ENCODE assay signal across 26 cellular contexts in the genomic region with DNA sequence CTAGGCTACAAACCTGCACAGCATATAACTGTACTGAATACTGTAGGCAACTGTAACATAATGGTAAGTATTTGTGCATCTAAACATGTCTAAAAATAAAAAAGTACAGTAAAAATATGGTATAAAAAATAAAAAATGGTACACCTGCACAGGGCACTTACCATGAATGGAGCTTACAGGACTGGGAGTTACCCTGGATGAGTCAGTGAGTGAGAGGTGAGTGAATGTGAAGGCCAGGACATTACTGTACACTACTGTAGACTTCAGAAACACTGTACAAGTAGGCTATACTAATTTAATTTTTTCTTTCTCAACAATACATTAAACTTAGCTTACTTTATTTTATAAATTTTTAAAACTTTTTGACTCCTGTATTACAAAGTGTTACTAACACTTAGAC.
DNase-seq lines count a peak whose midpoint lies in the region; ATAC-seq, FAIRE-seq and TF ChIP-seq lines count a peak whose summit lies in the region.
"Had no signal": no experiment of that assay in that cellular context is flagged by ENCODE, and none has a peak within 500 bp of the region (broad histone marks: within the 10 kb centered on the region; RNA-seq: fewer than 3 reads in every experiment).

No MANE protein-coding gene starts in this region.

- no peak for FAIRE-seq in H1 (lab: Jason Lieb, UNC)
- peak; percentile 64 for FAIRE-seq in frontal cortex (lab: Jason Lieb, UNC)
- FAIRE-seq: A204.1, D721Med, GM12878, GM19239, H54 had no signal

- no peak overlapping the region for H4K8ac ChIP-seq in H1 (ENCODE audit: extremely low read depth, insufficient read depth, low read length)

- H3K4me3 Mint-ChIP-seq in activated T-cell treated with anti-CD3 and anti-CD28 coated beads, Interleukin-2, amount 50 U/mL, for 72 hours = no peak overlapping the region
- H3K4me3 Mint-ChIP-seq: CD14-positive monocyte; CD4-positive, alpha-beta T cell; CD8-positive, alpha-beta memory T cell; GM23338; HFFc6 had no signal

- H3K4me1 Mint-ChIP-seq in activated T-cell treated with anti-CD3 and anti-CD28 coated beads, Interleukin-2, amount 50 U/mL, for 72 hours (ENCODE audit: low read depth) = no peaks in the 10 kb centered on the region
- H3K4me1 Mint-ChIP-seq: CD14-positive monocyte; CD8-positive, alpha-beta memory T cell had no signal

- TF ChIP-seq RAD21 in H1 (IDR thresholded peaks at IDR 0.05 in 1 of 2, conservative IDR thresholded peaks at IDR 0.05 in 1 of 2; ENCODE audit: low read depth in 2 of 2, low read length in 2 of 2) = no peak

- H3K4ac ChIP-seq in H1 (replicated peaks; ENCODE audit: insufficient read length, low read depth, low read length) = no peak overlapping the region

- H3K27me3 ChIP-seq in H1 (replicated peaks in 1 of 4; ENCODE audit: control insufficient read depth in 3 of 4, extremely low read depth in 1 of 4, insufficient read depth in 3 of 4, low read length in 3 of 4) = no peaks in the 10 kb centered on the region
- H3K27me3 ChIP-seq: BE2C; BLaER1 treated with 17β-estradiol and CSF1 and Interleukin-3, amounts not matched to agents 10 nM and 100 nM had no signal

- no peak for TF ChIP-seq CTCF in H1 (IDR thresholded peaks at IDR 0.05; ENCODE audit: control extremely low read depth in 1 of 3, insufficient read depth in 1 of 3, low read depth in 1 of 3, low read length in 3 of 3)

- H3K56ac ChIP-seq in H1 (replicated peaks; ENCODE audit: insufficient read length, low read depth, low read length) = no peak overlapping the region

- no peak for ATAC-seq in activated T-cell treated with anti-CD3 and anti-CD28 coated beads, Interleukin-2, amount 50 U/mL, for 72 hours (replicated peaks in 1 of 2)
- no peak for ATAC-seq in GM21515 (IDR thresholded peaks at IDR 0.05; ENCODE audit: unreplicated experiment)
- ATAC-seq: GM12878 had no signal

- H3K27ac ChIP-seq in H1 (ENCODE audit: low read depth, low read length) = no peak overlapping the region
- H3K27ac ChIP-seq: 22Rv1; BLaER1 treated with 17β-estradiol and CSF1 and Interleukin-3, amounts not matched to agents 10 nM and 100 nM had no signal

- no peak overlapping the region for H3K9ac ChIP-seq in H1 (replicated peaks in 1 of 4; ENCODE audit: extremely low read depth in 1 of 4, low read depth in 3 of 4, low read length in 3 of 4)
- H3K9ac ChIP-seq: BLaER1 treated with 17β-estradiol and CSF1 and Interleukin-3, amounts not matched to agents 10 nM and 100 nM had no signal

- no peaks in the 10 kb centered on the region for H3K79me2 ChIP-seq in H1 (ENCODE audit: control insufficient read depth in 1 of 2, insufficient read depth in 2 of 2, low read length in 2 of 2)

- no peak overlapping the region for H3K4me3 ChIP-seq in H1 (ENCODE audit: extremely low read depth in 1 of 4, insufficient read depth in 2 of 4, low read depth in 3 of 4, low read length in 4 of 4)
- H3K4me3 ChIP-seq: BLaER1 treated with 17β-estradiol and CSF1 and Interleukin-3, amounts not matched to agents 10 nM and 100 nM; GM12878; GM23338; HAP-1 had no signal

- POLR2A ChIA-PET in H1 (lab: Charles Lee; ENCODE audit: partially characterized antibody) = no interaction called here

- no peaks in the 10 kb centered on the region for H3K36me3 ChIP-seq in H1 (ENCODE audit: control insufficient read depth in 2 of 4, insufficient read depth in 4 of 4, low read length in 3 of 4)
- H3K36me3 ChIP-seq: BE2C; BLaER1 treated with 17β-estradiol and CSF1 and Interleukin-3, amounts not matched to agents 10 nM and 100 nM; HAP-1 had no signal

- H2BK15ac ChIP-seq in H1 (ENCODE audit: low read length) = 0 out of 2 replicates have a peak overlapping the region, but pooled peaks have one; percentile 40

- H3K4me2 ChIP-seq in H1 (ENCODE audit: insufficient read depth in 1 of 2, low read depth in 2 of 2, low read length in 2 of 2) = no peak overlapping the region
- H3K4me2 ChIP-seq: BLaER1 treated with 17β-estradiol and CSF1 and Interleukin-3, amounts not matched to agents 10 nM and 100 nM; GM23338 had no signal

- H2BK20ac ChIP-seq in H1 (ENCODE audit: low read length) = no peak overlapping the region

- H3K27me3 Mint-ChIP-seq in activated T-cell treated with anti-CD3 and anti-CD28 coated beads, Interleukin-2, amount 50 U/mL, for 72 hours (ENCODE audit: low read depth) = peaks cover 9% of the 10 kb centered on the region

- H3K27ac Mint-ChIP-seq in activated T-cell treated with anti-CD3 and anti-CD28 coated beads, Interleukin-2, amount 50 U/mL, for 72 hours = peak overlapping the region; percentile 32
- H3K27ac Mint-ChIP-seq: CD14-positive monocyte; CD4-positive, alpha-beta T cell; CD8-positive, alpha-beta memory T cell; GM23338; HFFc6 had no signal

- no peaks in the 10 kb centered on the region for H3K36me3 Mint-ChIP-seq in activated T-cell treated with anti-CD3 and anti-CD28 coated beads, Interleukin-2, amount 50 U/mL, for 72 hours (ENCODE audit: insufficient read depth in 2 of 2)
- H3K36me3 Mint-ChIP-seq: CD14-positive monocyte; CD8-positive, alpha-beta memory T cell had no signal

- no peak overlapping the region for H2BK12ac ChIP-seq in H1 (ENCODE audit: low read depth, low read length)

- no peak overlapping the region for H3K14ac ChIP-seq in H1 (ENCODE audit: insufficient read length)

- H2AK5ac ChIP-seq in H1 (ENCODE audit: low read depth, low read length) = no peak overlapping the region

- H2BK5ac ChIP-seq in H1 (ENCODE audit: low read depth, low read length) = no peak overlapping the region

- no peak for DNase-seq in activated T-cell treated with anti-CD3 and anti-CD28 coated beads, Interleukin-2, amount 50 U/mL, for 72 hours
- no peak for DNase-seq in activated T-cell treated with anti-CD3 and anti-CD28 coated beads, Interleukin-2, amount 50 U/mL, for 1 hour
- no peak for DNase-seq in H1 (ENCODE audit: low read depth in 1 of 2, low spot score in 2 of 2)
- DNase-seq in frontal cortex (ENCODE audit: low spot score in 2 of 2) = no peak
- no peak for DNase-seq in OCI-M2 (lab: John Stamatoyannopoulos, UW; ENCODE audit: unreplicated experiment)
- DNase-seq: ACHN; AML-193; BE2C; CD4-positive, alpha-beta T cell; CD8-positive, alpha-beta memory T cell; DMS 273 treated with DMSO at 0.1 percent for 48 hours; DMS79; EL; GDM1; HFFc6 had no signal

- no peaks in the 10 kb centered on the region for H3K9me3 ChIP-seq in H1 (ENCODE audit: insufficient read depth in 2 of 2, low read depth in 1 of 2, low read length in 1 of 2)
- H3K9me3 ChIP-seq: BE2C; BLaER1 treated with 17β-estradiol and CSF1 and Interleukin-3, amounts not matched to agents 10 nM and 100 nM; HAP-1 had no signal

- H2BK120ac ChIP-seq in H1 (replicated peaks; ENCODE audit: low read depth, low read length) = no peak overlapping the region

- no peak overlapping the region for H4K91ac ChIP-seq in H1 (replicated peaks; ENCODE audit: insufficient read length, low read length)

- H3K23ac ChIP-seq in H1 (ENCODE audit: insufficient read length) = no peak overlapping the region

- H4K20me1 ChIP-seq in H1 (replicated peaks in 1 of 2; ENCODE audit: control insufficient read depth in 1 of 2, insufficient read depth in 2 of 2, low read length in 2 of 2) = no peaks in the 10 kb centered on the region
- H4K20me1 ChIP-seq: BLaER1 treated with 17β-estradiol and CSF1 and Interleukin-3, amounts not matched to agents 10 nM and 100 nM had no signal

- no peak for TF ChIP-seq POLR2A in H1 (IDR thresholded peaks at IDR 0.05; ENCODE audit: control extremely low read depth in 1 of 2, low read depth in 2 of 2, low read length in 2 of 2)

- CTCF ChIA-PET in H1 (lab: Charles Lee; ENCODE audit: partially characterized antibody) = interaction anchor here (2.3 to 2.8 kb wide), 2 partner anchors 14 to 16 kb away, joined by 6 to 7 read pairs; no protein-coding TSS in a partner anchor

- H3K79me1 ChIP-seq in H1 (ENCODE audit: low read depth, low read length) = no peaks in the 10 kb centered on the region

- no peak for TF ChIP-seq EP300 in H1 (IDR thresholded peaks at IDR 0.05; ENCODE audit: borderline replicate concordance in 1 of 2, low read depth in 2 of 2, low read length in 2 of 2)

- H3K9me3 Mint-ChIP-seq in activated T-cell treated with anti-CD3 and anti-CD28 coated beads, Interleukin-2, amount 50 U/mL, for 72 hours = no peaks in the 10 kb centered on the region
- H3K9me3 Mint-ChIP-seq: CD4-positive, alpha-beta T cell; HFFc6 had no signal

- H3K23me2 ChIP-seq in H1 (ENCODE audit: low read depth, low read length) = no peaks in the 10 kb centered on the region

- peaks cover 0 to 4% (median 2%) of the 10 kb centered on the region in 4 experiments; a peak in 2 of 7 replicates for H3K4me1 ChIP-seq in H1 (replicated peaks in 1 of 4; ENCODE audit: control insufficient read depth in 3 of 4, insufficient read depth in 4 of 4, low read length in 3 of 4)
- H3K4me1 ChIP-seq: BE2C, HAP-1 had no signal

- no peak overlapping the region for H3K18ac ChIP-seq in H1 (ENCODE audit: extremely low read depth, low read length)

- H4K5ac ChIP-seq in H1 (ENCODE audit: insufficient read length, low read depth, low read length) = no peak overlapping the region

- no peak overlapping the region for H2AFZ ChIP-seq in H1 (ENCODE audit: low read length)
- H2AFZ ChIP-seq: GM23338 had no signal

TF ChIP-seq in H1, 55 proteins besides CTCF, POLR2A, EP300 and RAD21 (continues in another document):
- TF ChIP-seq, protein P1, sequence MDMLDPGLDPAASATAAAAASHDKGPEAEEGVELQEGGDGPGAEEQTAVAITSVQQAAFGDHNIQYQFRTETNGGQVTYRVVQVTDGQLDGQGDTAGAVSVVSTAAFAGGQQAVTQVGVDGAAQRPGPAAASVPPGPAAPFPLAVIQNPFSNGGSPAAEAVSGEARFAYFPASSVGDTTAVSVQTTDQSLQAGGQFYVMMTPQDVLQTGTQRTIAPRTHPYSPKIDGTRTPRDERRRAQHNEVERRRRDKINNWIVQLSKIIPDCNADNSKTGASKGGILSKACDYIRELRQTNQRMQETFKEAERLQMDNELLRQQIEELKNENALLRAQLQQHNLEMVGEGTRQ (IDR thresholded peaks at IDR 0.05; ENCODE audit: low read length) = no peak
- TF ChIP-seq HDAC6 (IDR thresholded peaks at IDR 0.05; ENCODE audit: low read depth, low read length) (no peak), SIRT6 (IDR thresholded peaks at IDR 0.05; ENCODE audit: low read length) (no peak), CEBPB (IDR thresholded peaks at IDR 0.05; ENCODE audit: low read depth, low read length) (no peak), MAFK (IDR thresholded peaks at IDR 0.05; ENCODE audit: low read depth, low read length) (no peak), CHD1 (IDR thresholded peaks at IDR 0.05; ENCODE audit: low read depth, low read length) (no peak), CBX5 (IDR thresholded peaks at IDR 0.05; ENCODE audit: low read depth, low read length) (no peak), SRF (IDR thresholded peaks at IDR 0.05; ENCODE audit: low read depth, low read length) (no peak), SP1 (IDR thresholded peaks at IDR 0.05; ENCODE audit: low read depth, low read length) (no peak)
- TF ChIP-seq, protein P2, sequence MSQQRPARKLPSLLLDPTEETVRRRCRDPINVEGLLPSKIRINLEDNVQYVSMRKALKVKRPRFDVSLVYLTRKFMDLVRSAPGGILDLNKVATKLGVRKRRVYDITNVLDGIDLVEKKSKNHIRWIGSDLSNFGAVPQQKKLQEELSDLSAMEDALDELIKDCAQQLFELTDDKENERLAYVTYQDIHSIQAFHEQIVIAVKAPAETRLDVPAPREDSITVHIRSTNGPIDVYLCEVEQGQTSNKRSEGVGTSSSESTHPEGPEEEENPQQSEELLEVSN (IDR thresholded peaks at IDR 0.05) = no peak
